ENCODE assay signal across 11 cellular contexts in the genomic region with DNA sequence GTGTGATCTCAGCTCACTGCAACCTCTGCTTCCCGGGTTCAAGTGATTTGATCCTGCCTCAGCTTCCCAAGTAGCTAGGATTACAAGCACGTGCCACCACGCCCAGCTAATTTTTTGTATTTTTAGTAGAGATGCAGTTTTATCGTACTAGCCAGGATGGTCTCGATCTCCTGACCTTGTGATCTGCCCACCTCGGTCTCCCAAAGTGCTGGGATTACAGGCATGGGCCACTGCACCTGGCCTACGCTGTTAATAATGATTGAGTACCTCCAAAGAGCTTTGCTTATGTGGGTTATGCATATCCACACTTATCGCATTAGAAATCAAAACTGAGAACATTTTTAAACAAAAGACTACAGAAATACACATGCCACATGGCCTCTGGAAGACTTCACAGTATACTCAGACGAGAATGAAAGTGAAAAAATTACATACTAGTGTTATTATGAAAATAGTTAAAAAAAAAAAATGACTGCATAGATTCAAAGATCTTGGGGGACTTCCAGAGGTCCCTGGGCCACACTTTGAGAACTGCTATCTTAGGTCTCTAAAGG. TPM values are rescaled to one million over a fixed set of nuclear protein-coding genes. Genes with fewer than 3 reads are reported as not detected.
DNase-seq lines count a peak whose midpoint lies in the region; ATAC-seq and TF ChIP-seq lines count a peak whose summit lies in the region.
"Had no signal": no experiment of that assay in that cellular context is flagged by ENCODE, and none has a peak within 500 bp of the region (broad histone marks: within the 10 kb centered on the region; RNA-seq: fewer than 3 reads in every experiment).

No MANE protein-coding gene starts in this region.

- no peak overlapping the region for H3K4me3 Mint-ChIP-seq in stimulated activated naive CD8-positive, alpha-beta T cell treated with anti-CD3 and anti-CD28 coated beads, Interleukin-15, Interleukin-2, amounts not matched to agents 100 ng/mL and 50 ng/mL, for 24 hours
- no peak overlapping the region for H3K4me3 Mint-ChIP-seq in endothelial cell (ENCODE audit: unreplicated experiment)

- H3K27ac Mint-ChIP-seq in stimulated activated naive CD8-positive, alpha-beta T cell treated with anti-CD3 and anti-CD28 coated beads, Interleukin-15, Interleukin-2, amounts not matched to agents 100 ng/mL and 50 ng/mL, for 24 hours, result peak overlapping the region; percentile 80
- no peak overlapping the region for H3K27ac Mint-ChIP-seq in endothelial cell (ENCODE audit: unreplicated experiment)
- H3K27ac Mint-ChIP-seq: progenitor cell of endocrine pancreas had no signal

- H3K4me1 Mint-ChIP-seq in stimulated activated naive CD8-positive, alpha-beta T cell treated with anti-CD3 and anti-CD28 coated beads, Interleukin-15, Interleukin-2, amounts not matched to agents 100 ng/mL and 50 ng/mL, for 24 hours (ENCODE audit: low read depth), result peaks cover 23% of the 10 kb centered on the region
- no peaks in the 10 kb centered on the region for H3K4me1 Mint-ChIP-seq in endothelial cell (ENCODE audit: unreplicated experiment)

- ATAC-seq in HG02623 (IDR thresholded peaks at IDR 0.05; ENCODE audit: unreplicated experiment), result peak; percentile 80
- peak; percentile 74 for ATAC-seq in HG03571 (IDR thresholded peaks at IDR 0.05; ENCODE audit: unreplicated experiment)
- ATAC-seq in left colon, result no peak
- ATAC-seq: HCT116 had no signal

- no peaks in the 10 kb centered on the region for H3K27me3 Mint-ChIP-seq in stimulated activated naive CD8-positive, alpha-beta T cell treated with anti-CD3 and anti-CD28 coated beads, Interleukin-15, Interleukin-2, amounts not matched to agents 100 ng/mL and 50 ng/mL, for 24 hours
- H3K27me3 Mint-ChIP-seq in endothelial cell (ENCODE audit: unreplicated experiment), result peaks cover 2% of the 10 kb centered on the region
- H3K27me3 Mint-ChIP-seq: progenitor cell of endocrine pancreas had no signal

- H3K9me3 Mint-ChIP-seq in stimulated activated naive CD8-positive, alpha-beta T cell treated with anti-CD3 and anti-CD28 coated beads, Interleukin-15, Interleukin-2, amounts not matched to agents 100 ng/mL and 50 ng/mL, for 24 hours, result no peaks in the 10 kb centered on the region
- H3K9me3 Mint-ChIP-seq in endothelial cell (ENCODE audit: unreplicated experiment), result no peaks in the 10 kb centered on the region

- no peak for TF ChIP-seq CTCF in endothelial cell (IDR thresholded peaks at IDR 0.05; ENCODE audit: unreplicated experiment)

- DNase-seq in stimulated activated CD4-positive, alpha-beta T cell treated with anti-CD3 and anti-CD28 coated beads, Interleukin-1b, Interleukin-23, amount 100 ng/mL, for 48 hours, result peak; percentile 19
- no peak for DNase-seq in stimulated activated CD4-positive, alpha-beta T cell treated with anti-CD3 and anti-CD28 coated beads, Interleukin-2, amount 100 ng/mL, for 48 hours
- no peak for DNase-seq in endothelial cell (ENCODE audit: low spot score)
- no peak for DNase-seq in occipital lobe (lab: John Stamatoyannopoulos, UW)
- no peak for DNase-seq in left colon
- DNase-seq: BE2C had no signal

- peaks cover 27% of the 10 kb centered on the region for H3K36me3 Mint-ChIP-seq in stimulated activated naive CD8-positive, alpha-beta T cell treated with anti-CD3 and anti-CD28 coated beads, Interleukin-15, Interleukin-2, amounts not matched to agents 100 ng/mL and 50 ng/mL, for 24 hours (ENCODE audit: low read depth)
- H3K36me3 Mint-ChIP-seq in endothelial cell (ENCODE audit: low read depth, unreplicated experiment), result peaks cover 11% of the 10 kb centered on the region

- intact Hi-C loops in left colon (cut with DNase I, micrococcal nuclease), result no loop called here

RNA-seq across cellular contexts. Expression of gene RPP38, which starts 25.4 kb away (rescaled TPM):
- total RNA-seq in endothelial cell (ENCODE audit: unreplicated experiment), result 13.0 TPM
- 7.0 TPM for total RNA-seq in occipital lobe
- 10 to 100 TPM; 15.4 to 17.6 TPM for total RNA-seq in left colon

RNA-seq across cellular contexts. Expression of gene ACBD7, which starts 34.0 kb away (rescaled TPM):
- total RNA-seq in endothelial cell (ENCODE audit: unreplicated experiment) (0.33 TPM), occipital lobe (10.8 TPM), left colon (under 1 TPM; 0.25 to 0.61 TPM)

RNA-seq across cellular contexts. Expression of gene NMT2, which starts 45.9 kb away (rescaled TPM):
- total RNA-seq in endothelial cell (ENCODE audit: unreplicated experiment), result 7.4 TPM
- total RNA-seq in occipital lobe, result 57.1 TPM
- 10 to 100 TPM; 19.1 to 21.3 TPM for total RNA-seq in left colon
